ENCODE assay signal across 9 cellular contexts in genomic region chr15:72184165-72184811, GRCh38. TPM values are rescaled to one million over a fixed set of nuclear protein-coding genes. Genes with fewer than 3 reads are reported as not detected.
A peak's percentile ranks its signal among the peaks of the same experiment; 100 is the strongest.
DNase-seq lines count a peak whose midpoint lies in the region; ATAC-seq lines count a peak whose summit lies in the region.
"Had no signal": no experiment of that assay in that cellular context is flagged by ENCODE, and none has a peak within 500 bp of the region (broad histone marks: within the 10 kb centered on the region; RNA-seq: fewer than 3 reads in every experiment).

No MANE protein-coding gene starts in this region.

- H3K9me3 Mint-ChIP-seq in activated CD4-positive, alpha-beta memory T cell treated with anti-CD3 and anti-CD28 coated beads for 36 hours = no peaks in the 10 kb centered on the region

- H3K27me3 Mint-ChIP-seq in activated CD4-positive, alpha-beta memory T cell treated with anti-CD3 and anti-CD28 coated beads for 36 hours = peaks cover 27% of the 10 kb centered on the region

- POLR2A ChIA-PET in activated CD4-positive, alpha-beta memory T cell treated with anti-CD3 and anti-CD28 coated beads for 36 hours (lab: Charles Lee) = no interaction called here

- DNase-seq in A172 (ENCODE audit: low spot score) (peak; percentile 59), M059J (ENCODE audit: low read depth) (peak; percentile 77), mucosa of gallbladder (ENCODE audit: low spot score) (peak; percentile 30), medulla oblongata (ENCODE audit: extremely low spot score) (no peak), foreskin melanocyte (no peak), NOMO-1 treated with dmso at 0.1 percent for 144 hours (lab: John Stamatoyannopoulos, UW; ENCODE audit: unreplicated experiment) (no peak)
- DNase-seq in activated CD4-positive, alpha-beta memory T cell treated with anti-CD3 and anti-CD28 coated beads for 36 hours = no peak

- H3K4me1 Mint-ChIP-seq in activated CD4-positive, alpha-beta memory T cell treated with anti-CD3 and anti-CD28 coated beads for 36 hours (ENCODE audit: low read depth) = peaks cover 2% of the 10 kb centered on the region

- H3K4me3 Mint-ChIP-seq in activated CD4-positive, alpha-beta memory T cell treated with anti-CD3 and anti-CD28 coated beads for 36 hours = no peak overlapping the region

- CTCF ChIA-PET in activated CD4-positive, alpha-beta memory T cell treated with anti-CD3 and anti-CD28 coated beads for 36 hours (lab: Charles Lee) = no interaction called here

- no peak overlapping the region for H3K27ac Mint-ChIP-seq in activated CD4-positive, alpha-beta memory T cell treated with anti-CD3 and anti-CD28 coated beads for 36 hours

- ATAC-seq in esophagus mucosa = peak; percentile 79

- H3K36me3 Mint-ChIP-seq in activated CD4-positive, alpha-beta memory T cell treated with anti-CD3 and anti-CD28 coated beads for 36 hours = no peaks in the 10 kb centered on the region
- H3K36me3 Mint-ChIP-seq: CD14-positive monocyte had no signal

- intact Hi-C loops in activated CD4-positive, alpha-beta memory T cell treated with anti-CD3 and anti-CD28 coated beads for 36 hours (cut with micrococcal nuclease) = no loop called here

RNA-seq across cellular contexts. Expression of gene GRAMD2A, which starts 13.3 kb away (rescaled TPM):
- 3.2 TPM in 1 of 2 replicates, not detected in the other for total RNA-seq in A172 (2014; rRNA removed; shearing (Covaris generic))
- 0.34 and 0.44 TPM in 2 replicates for total RNA-seq in M059J (2014; rRNA removed; shearing (Covaris generic))
- 4.0 TPM for total RNA-seq in esophagus mucosa
- total RNA-seq in mucosa of gallbladder = 0.55 TPM
- total RNA-seq in activated CD4-positive, alpha-beta memory T cell treated with anti-CD3 and anti-CD28 coated beads for 36 hours = not detected

RNA-seq across cellular contexts. Expression of gene PKM, which starts 46.7 kb away (rescaled TPM):
- total RNA-seq in A172 (2014; rRNA removed; shearing (Covaris generic)) = 2,848 and 2,886 TPM in 2 replicates
- total RNA-seq in M059J (2014; rRNA removed; shearing (Covaris generic)) = 2,564 and 2,981 TPM in 2 replicates
- total RNA-seq in esophagus mucosa = 1,103 TPM
- total RNA-seq in mucosa of gallbladder = 780 TPM
- 1,000 to 10,000 TPM; 2,032 to 2,053 TPM for total RNA-seq in activated CD4-positive, alpha-beta memory T cell treated with anti-CD3 and anti-CD28 coated beads for 36 hours

Comparison
In these comparisons a context has a peak if more than half of its experiments do, and no peak if none do; other contexts are left out.
1. DNase-seq: peak in A172 (single experiment), M059J (single experiment) and mucosa of gallbladder (single experiment); none in medulla oblongata (single experiment), foreskin melanocyte (single experiment), activated CD4-positive, alpha-beta memory T cell treated with anti-CD3 and anti-CD28 coated beads for 36 hours (single experiment) and NOMO-1 treated with dmso at 0.1 percent for 144 hours (single experiment).